Comparison of ENCODE assay signal across 1 cellular context in the genomic region with DNA sequence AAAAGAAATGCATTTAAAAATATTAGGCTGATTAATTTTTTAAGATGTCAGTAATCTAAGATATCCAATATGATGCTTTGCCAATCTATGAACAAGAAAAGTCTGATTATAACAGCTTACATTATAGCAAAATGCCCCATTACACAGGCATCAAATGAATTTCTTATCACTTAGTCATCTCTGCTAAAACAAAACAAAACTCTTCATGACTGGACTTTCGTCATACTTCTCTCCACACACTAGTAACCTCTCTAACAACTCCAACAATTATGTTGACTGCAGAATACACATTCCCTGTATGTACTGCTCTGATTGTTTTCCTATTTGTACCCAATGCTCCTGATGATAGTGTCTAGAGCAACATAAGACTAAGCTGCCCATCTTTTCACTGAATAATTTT.
A peak's percentile ranks its signal among the peaks of the same experiment; 100 is the strongest.
TF ChIP-seq lines count a peak whose summit lies in the region.

No MANE protein-coding gene starts in this region.

TF ChIP-seq in endothelial cell of umbilical vein, 7 proteins besides CTCF, POLR2A, EP300 and RAD21:
- TF ChIP-seq MYC (IDR thresholded peaks at IDR 0.05; ENCODE audit: low read depth, low read length): no peak
- no peak for TF ChIP-seq JUN (IDR thresholded peaks at IDR 0.05; ENCODE audit: borderline replicate concordance, insufficient read depth, insufficient read length, low read depth)
- TF ChIP-seq POLR2AphosphoS5 (IDR thresholded peaks at IDR 0.05; ENCODE audit: insufficient read depth, low read depth, low read length): no peak
- TF ChIP-seq GATA2 (IDR thresholded peaks at IDR 0.05; ENCODE audit: insufficient read depth, insufficient read length, low read depth, low read length): peak; percentile 24
